8 cellular contexts compared by ENCODE assay signal in the genomic region with DNA sequence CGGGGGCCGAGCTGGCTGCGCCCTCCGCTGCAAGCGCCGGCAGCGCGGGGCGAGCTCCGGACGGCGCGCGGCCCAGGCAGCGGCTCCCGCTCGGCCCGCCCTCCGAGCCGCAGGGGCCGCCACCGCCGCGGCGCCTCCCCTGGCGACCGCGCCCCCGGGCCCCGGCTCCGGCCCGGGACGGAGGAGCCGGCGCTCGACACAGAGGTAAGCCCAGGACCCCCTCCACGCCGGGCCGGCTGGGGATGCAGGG. TPM values are rescaled to one million over a fixed set of nuclear protein-coding genes. Genes with fewer than 3 reads are reported as not detected.
DNase-seq lines count a peak whose midpoint lies in the region; ATAC-seq and TF ChIP-seq lines count a peak whose summit lies in the region.

No MANE protein-coding gene starts in this region.

- peaks cover 67% of the 10 kb centered on the region for H3K79me2 ChIP-seq in smooth muscle cell (ENCODE audit: low read depth)

- peaks cover 38% of the 10 kb centered on the region for H3K4me1 ChIP-seq in smooth muscle cell (ENCODE audit: low read depth)

- H3F3A ChIP-seq in smooth muscle cell (ENCODE audit: low read depth), result peaks cover 12% of the 10 kb centered on the region

- WGBS in smooth muscle cell (ENCODE audit: low lambda C conversion rate), result 0% methylated on average over 11 of the region's 39 CpGs

- TF ChIP-seq CTCF in fibroblast of the aortic adventitia (IDR thresholded peaks at IDR 0.05; ENCODE audit: insufficient read depth, low read length) (no peak), smooth muscle cell (IDR thresholded peaks at IDR 0.05; ENCODE audit: borderline replicate concordance, insufficient read depth, poor library complexity, severe bottlenecking) (no peak)

- H3K9me3 ChIP-seq in smooth muscle cell (replicated peaks; ENCODE audit: low read depth), result no peaks in the 10 kb centered on the region

- peak; percentile 21 for DNase-seq in NCI-H1048 (lab: John Stamatoyannopoulos, UW)
- no peak for DNase-seq in fibroblast of the aortic adventitia (ENCODE audit: low read depth)
- DNase-seq in smooth muscle cell (lab: John Stamatoyannopoulos, UW; ENCODE audit: unreplicated experiment), result no peak
- DNase-seq in middle frontal gyrus (ENCODE audit: extremely low spot score, low spot score), result no peak
- no peak for DNase-seq in SK-N-DZ (ENCODE audit: low spot score)
- DNase-seq in DMS 273 treated with DMSO at 0.1 percent for 48 hours (lab: John Stamatoyannopoulos, UW), result no peak

- H4K20me1 ChIP-seq in smooth muscle cell (ENCODE audit: low read depth), result peaks cover 33% of the 10 kb centered on the region

- H2AFZ ChIP-seq in smooth muscle cell (ENCODE audit: low read depth), result no peak overlapping the region

- ATAC-seq in GM18505 (IDR thresholded peaks at IDR 0.05; ENCODE audit: unreplicated experiment) (peak; percentile 60), GM21825 (IDR thresholded peaks at IDR 0.05; ENCODE audit: unreplicated experiment) (peak; percentile 48)

- no peaks in the 10 kb centered on the region for H3K36me3 ChIP-seq in smooth muscle cell (ENCODE audit: low read depth)

- no peak overlapping the region for H3K9ac ChIP-seq in smooth muscle cell (ENCODE audit: low read depth)

- H3K4me2 ChIP-seq in smooth muscle cell, result peak overlapping the region; percentile 98

- peak overlapping the region; percentile 79 for H3K4me3 ChIP-seq in fibroblast of the aortic adventitia (ENCODE audit: low read depth, low read length)
- H3K4me3 ChIP-seq in smooth muscle cell, result peak overlapping the region; percentile 89

- peak overlapping the region; percentile 92 for H3K27ac ChIP-seq in smooth muscle cell (ENCODE audit: low read depth)

- no peaks in the 10 kb centered on the region for H3K27me3 ChIP-seq in smooth muscle cell (ENCODE audit: low read depth)

- no peak for TF ChIP-seq POLR2A in GM18505 (IDR thresholded peaks at IDR 0.05; ENCODE audit: borderline replicate concordance, extremely low read depth, insufficient read depth, insufficient read length)

RNA-seq across cellular contexts. Expression of a gene that starts 0.2 kb away (rescaled TPM):
- total RNA-seq in fibroblast of the aortic adventitia (ENCODE audit: low replicate concordance) (40.7 and 117 TPM in 2 replicates), smooth muscle cell (314 and 356 TPM in 2 replicates)
- 394 and 432 TPM in 2 replicates for polyA plus RNA-seq in smooth muscle cell
- polyA plus RNA-seq in SK-N-DZ (2014; cell fraction: cytosol; rRNA removed), result 13.2 and 24.2 TPM in 2 replicates
- polyA plus RNA-seq in SK-N-DZ (2014; cell fraction: nucleus; rRNA removed), result 8.7 and 16.3 TPM in 2 replicates
